ENCODE assay signal across 8 cellular contexts in genomic region chr22:42947211-42947990, GRCh38.
DNase-seq lines count a peak whose midpoint lies in the region; ATAC-seq, FAIRE-seq and TF ChIP-seq lines count a peak whose summit lies in the region.

No MANE protein-coding gene starts in this region.

- H3K27me3 Mint-ChIP-seq in T-helper 17 cell, result no peaks in the 10 kb centered on the region
- no peaks in the 10 kb centered on the region for H3K27me3 Mint-ChIP-seq in naive thymus-derived CD4-positive, alpha-beta T cell

- no peaks in the 10 kb centered on the region for H3K36me3 ChIP-seq in kidney (ENCODE audit: control insufficient read depth in 1 of 2, insufficient read depth in 2 of 2, low read length in 2 of 2)
- H3K36me3 ChIP-seq in naive thymus-derived CD4-positive, alpha-beta T cell (ENCODE audit: control insufficient read depth in 2 of 3, insufficient read depth in 3 of 3, low read length in 3 of 3), result peaks cover 0 to 15% (median 0%) of the 10 kb centered on the region in 3 experiments

- peak; percentile 54 for DNase-seq in NCI-H1436 (lab: John Stamatoyannopoulos, UW)
- DNase-seq in NCI-H1436 treated with DMSO at 0.1 percent for 48 hours (lab: John Stamatoyannopoulos, UW), result no peak
- no peak for DNase-seq in T-helper 17 cell
- DNase-seq in kidney, result peak; percentile 80
- DNase-seq in urothelium cell line (ENCODE audit: low spot score), result peak; percentile 76
- no peak for DNase-seq in naive thymus-derived CD4-positive, alpha-beta T cell
- no peak for DNase-seq in hippocampal formation (lab: John Stamatoyannopoulos, UW)
- no peak for DNase-seq in UCSD-AML1 (lab: John Stamatoyannopoulos, UW; ENCODE audit: unreplicated experiment)

- TF ChIP-seq CTCF in kidney (IDR thresholded peaks at IDR 0.05; ENCODE audit: borderline replicate concordance, extremely low read depth, insufficient read depth), result no peak

- no peak overlapping the region for H3K4me3 ChIP-seq in kidney (ENCODE audit: low read length in 2 of 2)
- no peak overlapping the region for H3K4me3 ChIP-seq in naive thymus-derived CD4-positive, alpha-beta T cell (ENCODE audit: low read length)

- H3K4me3 Mint-ChIP-seq in T-helper 17 cell, result no peak overlapping the region
- H3K4me3 Mint-ChIP-seq in naive thymus-derived CD4-positive, alpha-beta T cell, result peak overlapping the region in 5 of 10 donors; percentile 27 to 61 (median 50)

- H3K9ac ChIP-seq in kidney (ENCODE audit: low read length in 2 of 2), result no peak overlapping the region

- ATAC-seq in T-helper 17 cell, result no peak
- ATAC-seq in naive thymus-derived CD4-positive, alpha-beta T cell, result no peak

- peaks cover 9% of the 10 kb centered on the region for H3K36me3 Mint-ChIP-seq in T-helper 17 cell (ENCODE audit: low read depth)
- H3K36me3 Mint-ChIP-seq in naive thymus-derived CD4-positive, alpha-beta T cell, result peaks cover 4 to 39% (median 8%) of the 10 kb centered on the region in 5 donors

- peaks cover 17 to 22% of the 10 kb centered on the region in 2 donors for H3K4me1 ChIP-seq in kidney (ENCODE audit: control insufficient read depth in 1 of 2, insufficient read depth in 1 of 2, low read depth in 1 of 2, low read length in 2 of 2)
- peaks cover 0 to 19% of the 10 kb centered on the region in 2 donors for H3K4me1 ChIP-seq in naive thymus-derived CD4-positive, alpha-beta T cell (ENCODE audit: control insufficient read depth in 2 of 2, insufficient read depth in 2 of 2, low read length in 2 of 2)

- CTCF ChIA-PET in naive thymus-derived CD4-positive, alpha-beta T cell (lab: Charles Lee), result no interaction called here

- peak overlapping the region in 1 of 2 donors; percentile 28 for H3K27ac ChIP-seq in kidney (ENCODE audit: low read depth in 2 of 2, low read length in 2 of 2)
- no peak overlapping the region for H3K27ac ChIP-seq in naive thymus-derived CD4-positive, alpha-beta T cell (ENCODE audit: low read depth, low read length)

- no peaks in the 10 kb centered on the region for H3K27me3 ChIP-seq in naive thymus-derived CD4-positive, alpha-beta T cell (ENCODE audit: control insufficient read depth in 2 of 2, insufficient read depth in 2 of 2, low read length in 2 of 2)

- peaks cover 51% of the 10 kb centered on the region for H3K4me1 Mint-ChIP-seq in T-helper 17 cell
- peaks cover 32 to 76% (median 68%) of the 10 kb centered on the region in 7 donors for H3K4me1 Mint-ChIP-seq in naive thymus-derived CD4-positive, alpha-beta T cell

- H3K9me3 ChIP-seq in T-helper 17 cell (ENCODE audit: control insufficient read depth, low read length, poor library complexity, severe bottlenecking) (no peaks in the 10 kb centered on the region), kidney (ENCODE audit: control insufficient read depth in 1 of 2, low read length in 2 of 2) (no peaks in the 10 kb centered on the region)
- no peaks in the 10 kb centered on the region for H3K9me3 ChIP-seq in naive thymus-derived CD4-positive, alpha-beta T cell (ENCODE audit: control insufficient read depth in 2 of 3, low read length in 3 of 3)

- POLR2A ChIA-PET in naive thymus-derived CD4-positive, alpha-beta T cell (lab: Charles Lee), result no interaction called here

- H3K27ac Mint-ChIP-seq in T-helper 17 cell, result peak overlapping the region; percentile 88
- peak overlapping the region in 1 of 9 donors; percentile 23 for H3K27ac Mint-ChIP-seq in naive thymus-derived CD4-positive, alpha-beta T cell

- FAIRE-seq in kidney (lab: Jason Lieb, UNC) (no peak), urothelium cell line (lab: Jason Lieb, UNC) (no peak)

- H3K9me3 Mint-ChIP-seq in naive thymus-derived CD4-positive, alpha-beta T cell, result no peaks in the 10 kb centered on the region

- intact Hi-C loops in kidney (cut with DNase I), result no loop called here
- intact Hi-C loops in naive thymus-derived CD4-positive, alpha-beta T cell (cut with micrococcal nuclease), result no loop called here

Comparison
In these comparisons a context has a peak if more than half of its experiments do, and no peak if none do; other contexts are left out.
1. DNase-seq: peak in NCI-H1436 (single experiment), kidney (single experiment) and urothelium cell line (single experiment); none in NCI-H1436 treated with DMSO at 0.1 percent for 48 hours (single experiment), T-helper 17 cell (0 of 3), naive thymus-derived CD4-positive, alpha-beta T cell (0 of 9), hippocampal formation (0 of 2) and UCSD-AML1 (single experiment).